In genomic region chr21:44314561-44314960, GRCh38 we compare ENCODE assay signal across 34 cellular contexts. TPM values are rescaled to one million over a fixed set of nuclear protein-coding genes. Genes with fewer than 3 reads are reported as not detected.
"Had no signal": no experiment of that assay in that cellular context is flagged by ENCODE, and none has a peak within 500 bp of the region (broad histone marks: within the 10 kb centered on the region; RNA-seq: fewer than 3 reads in every experiment).

No MANE protein-coding gene starts in this region.

- ATAC-seq: effector memory CD8-positive, alpha-beta T cell; esophagus mucosa; gastrocnemius medialis; heart right ventricle; left cardiac atrium; left lung; left ventricle myocardium superior; lower lobe of right lung; mucosa of descending colon had no signal

- DNase-seq: colonic mucosa; cortex of kidney; effector CD8-positive, alpha-beta T cell; effector memory CD8-positive, alpha-beta T cell; endodermal cell; erythroblast; esophagus squamous epithelium; foreskin fibroblast; foreskin melanocyte; gastrocnemius medialis; glutamatergic neuron; head of caudate nucleus; heart right ventricle; hippocampal formation; left cardiac atrium; left lung; left ventricle myocardium superior; lower lobe of right lung; mesenchymal stem cell; mucosa of descending colon; naive B cell had no signal

- H3K27me3 ChIP-seq: colonic mucosa, esophagus squamous epithelium, gastrocnemius medialis, heart right ventricle, left lung had no signal

- H3K4me3 ChIP-seq: colonic mucosa, esophagus squamous epithelium, gastrocnemius medialis, heart right ventricle, left lung, lower lobe of right lung, mucosa of descending colon had no signal

- H3K27ac ChIP-seq: colonic mucosa, epithelial cell of prostate, esophagus squamous epithelium, gastrocnemius medialis, heart right ventricle, left lung, lower lobe of right lung had no signal

- FAIRE-seq: endometrium, islet of Langerhans, keratinocyte had no signal

- H3K36me3 ChIP-seq: gastrocnemius medialis had no signal

- H3K4me1 ChIP-seq: colonic mucosa, esophagus squamous epithelium, gastrocnemius medialis, heart right ventricle, left lung, lower lobe of right lung had no signal

- H3K9me3 ChIP-seq: colonic mucosa, esophagus squamous epithelium, gastrocnemius medialis, heart right ventricle, left lung, lower lobe of right lung, mucosa of descending colon had no signal

RNA-seq across cellular contexts. Expression of gene AIRE, which starts 28.9 kb away (rescaled TPM):
- total RNA-seq: dermis microvascular lymphatic vessel endothelial cell, esophagus mucosa, esophagus squamous epithelium, gastrocnemius medialis, glomerular endothelial cell, left ventricle myocardium superior, lower lobe of right lung, lung microvascular endothelial cell, mesenteric fat pad had no signal
- polyA plus RNA-seq: keratinocyte had no signal

RNA-seq across cellular contexts. Expression of gene TRPM2, which starts 38.9 kb away (rescaled TPM):
- total RNA-seq: myocyte had no signal

RNA-seq across cellular contexts. Expression of gene DNMT3L, which starts 52.9 kb away (rescaled TPM):
- total RNA-seq: colonic mucosa, dermis microvascular lymphatic vessel endothelial cell, esophagus mucosa, esophagus squamous epithelium, gastrocnemius medialis, glomerular endothelial cell, heart right ventricle, kidney epithelial cell, left cardiac atrium, left lung, left ventricle myocardium superior, lower leg skin, lower lobe of right lung, lung microvascular endothelial cell, mesenteric fat pad, mesothelial cell of epicardium, mucosa of descending colon, myocyte had no signal
- polyA plus RNA-seq: heart right ventricle, keratinocyte had no signal
